9 cellular contexts compared by ENCODE assay signal in genomic region chr3:129383292-129383860, GRCh38.
DNase-seq lines count a peak whose midpoint lies in the region; ATAC-seq and TF ChIP-seq lines count a peak whose summit lies in the region.
"Had no signal": no experiment of that assay in that cellular context is flagged by ENCODE, and none has a peak within 500 bp of the region (broad histone marks: within the 10 kb centered on the region; RNA-seq: fewer than 3 reads in every experiment).

No MANE protein-coding gene starts in this region.

- DNase-seq in NCI-H446 (lab: John Stamatoyannopoulos, UW) (peak; percentile 45 to 71), NCI-H446 treated with DMSO at 0.1 percent for 48 hours (lab: John Stamatoyannopoulos, UW) (no peak), NCI-H146 (lab: John Stamatoyannopoulos, UW) (peak; percentile 76), brain microvascular endothelial cell (peak; percentile 61), inferior parietal cortex (ENCODE audit: extremely low spot score) (peak; percentile 77)
- DNase-seq in T-helper 2 cell treated with Interferon-gamma antibody and Interleukin-4, amounts not matched to agents 5 μg/mL and 100 μg/mL, for 36 hours (ENCODE audit: low spot score) = peak; percentile 16
- peak; percentile 17 to 23 for DNase-seq in stimulated activated CD4-positive, alpha-beta T cell treated with anti-CD3 and anti-CD28 coated beads, Interleukin-1b, Interleukin-23, amount 100 ng/mL, for 4 hours (ENCODE audit: low read depth in 2 of 2)

- H3K9me3 Mint-ChIP-seq in T-helper 2 cell treated with Interferon-gamma antibody and Interleukin-4, amounts not matched to agents 5 μg/mL and 100 μg/mL, for 36 hours = peaks cover 3% of the 10 kb centered on the region

- H3K4me3 Mint-ChIP-seq in T-helper 2 cell treated with Interferon-gamma antibody and Interleukin-4, amounts not matched to agents 5 μg/mL and 100 μg/mL, for 36 hours = no peak overlapping the region

- no peaks in the 10 kb centered on the region for H3K27me3 Mint-ChIP-seq in T-helper 2 cell treated with Interferon-gamma antibody and Interleukin-4, amounts not matched to agents 5 μg/mL and 100 μg/mL, for 36 hours (ENCODE audit: low read depth)

- H3K36me3 Mint-ChIP-seq in T-helper 2 cell treated with Interferon-gamma antibody and Interleukin-4, amounts not matched to agents 5 μg/mL and 100 μg/mL, for 36 hours (ENCODE audit: low read depth) = peaks cover 24% of the 10 kb centered on the region

- no peaks in the 10 kb centered on the region for H3K27me3 ChIP-seq in brain microvascular endothelial cell (replicated peaks)
- H3K27me3 ChIP-seq: BLaER1 had no signal

- no peak overlapping the region for H3K27ac ChIP-seq in brain microvascular endothelial cell
- H3K27ac ChIP-seq: BLaER1 had no signal

- peak; percentile 74 for ATAC-seq in HG02610 (IDR thresholded peaks at IDR 0.05; ENCODE audit: unreplicated experiment)

- no peaks in the 10 kb centered on the region for H3K4me1 Mint-ChIP-seq in T-helper 2 cell treated with Interferon-gamma antibody and Interleukin-4, amounts not matched to agents 5 μg/mL and 100 μg/mL, for 36 hours (ENCODE audit: low read depth)

- in situ Hi-C loops in brain microvascular endothelial cell (cut with HindIII; ENCODE audit: low pct_ligation_motif_present, low sequenced_read_pairs) = no loop called here

- peak; percentile 93 for TF ChIP-seq CTCF in brain microvascular endothelial cell (IDR thresholded peaks at IDR 0.05; ENCODE audit: low read depth, low read length, missing control alignments)

- no peak overlapping the region for H3K4me3 ChIP-seq in brain microvascular endothelial cell (ENCODE audit: low read depth, low read length)
- H3K4me3 ChIP-seq: BLaER1 had no signal

- peaks cover 5% of the 10 kb centered on the region for H3K36me3 ChIP-seq in brain microvascular endothelial cell (replicated peaks)

- no peak overlapping the region for H3K27ac Mint-ChIP-seq in T-helper 2 cell treated with Interferon-gamma antibody and Interleukin-4, amounts not matched to agents 5 μg/mL and 100 μg/mL, for 36 hours
